15 cellular contexts compared by ENCODE assay signal in the genomic region with DNA sequence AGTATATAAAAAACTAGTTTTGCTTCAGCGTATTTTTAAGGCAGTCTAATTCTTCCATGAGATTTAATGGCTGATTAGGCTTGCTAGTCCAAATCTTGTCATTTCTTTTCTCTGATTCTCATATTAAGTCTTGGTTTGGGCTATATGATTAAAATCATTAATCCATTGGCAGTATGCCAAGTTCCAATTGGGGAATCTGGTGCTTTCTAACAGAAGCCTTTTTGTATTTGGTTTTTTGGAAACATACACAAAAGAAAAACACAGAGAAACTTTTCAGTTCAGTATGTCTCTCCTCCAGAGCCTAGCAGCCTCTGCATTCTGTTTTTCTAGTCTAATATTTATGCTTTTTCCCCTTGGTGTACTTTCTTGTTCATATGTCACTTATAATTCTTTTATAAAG. TPM values are rescaled to one million over a fixed set of nuclear protein-coding genes. Genes with fewer than 3 reads are reported as not detected.
DNase-seq lines count a peak whose midpoint lies in the region; ATAC-seq, FAIRE-seq and TF ChIP-seq lines count a peak whose summit lies in the region.
"Had no signal": no experiment of that assay in that cellular context is flagged by ENCODE, and none has a peak within 500 bp of the region (broad histone marks: within the 10 kb centered on the region; RNA-seq: fewer than 3 reads in every experiment).

No MANE protein-coding gene starts in this region.

- WGBS in A549 (ENCODE audit: missing lambda C conversion rate), result 97% methylated on average over 1 of the region's 1 CpG

- TF ChIP-seq POLR2A in A549 (IDR thresholded peaks at IDR 0.05; ENCODE audit: low read length), result no peak

- intact Hi-C loops in CD8-positive, alpha-beta T cell (cut with DNase I, micrococcal nuclease), result no loop called here
- intact Hi-C loops in activated B cell treated with CpG ODN at 0.5 μM for 24 hours (cut with micrococcal nuclease), result loop anchor here (1.0 to 5.0 kb wide), 3 partner anchors 7 to 39 kb away; a partner anchor contains a TSS
- intact Hi-C loops in left cardiac atrium (cut with DNase I), result no loop called here

- no peaks in the 10 kb centered on the region for H3K36me3 ChIP-seq in CD8-positive, alpha-beta T cell (ENCODE audit: insufficient read depth, low read length)

- no peak for TF ChIP-seq EP300 in A549 (IDR thresholded peaks at IDR 0.05)

- H3K27ac ChIP-seq in A549, result no peak overlapping the region
- no peak overlapping the region for H3K27ac ChIP-seq in CD8-positive, alpha-beta T cell (ENCODE audit: low read depth, low read length)
- H3K27ac ChIP-seq: VCaP had no signal

- ATAC-seq in A549, result no peak
- ATAC-seq in CD8-positive, alpha-beta T cell, result no peak
- ATAC-seq in activated B cell treated with CpG ODN at 0.5 μM for 24 hours (ENCODE audit: low read depth), result no peak
- ATAC-seq in memory B cell (ENCODE audit: low read depth), result no peak
- no peak for ATAC-seq in GM21360 (IDR thresholded peaks at IDR 0.05; ENCODE audit: unreplicated experiment)
- ATAC-seq in GM19397 (IDR thresholded peaks at IDR 0.05; ENCODE audit: unreplicated experiment), result no peak
- no peak for ATAC-seq in left cardiac atrium

- DNase-seq in A549 (ENCODE audit: low read depth in 1 of 2, low spot score in 1 of 2) (no peak), activated B cell treated with CpG ODN at 0.5 μM for 24 hours (no peak), memory B cell (ENCODE audit: low spot score in 2 of 2) (no peak), NCI-H748 treated with DMSO at 0.1 percent for 48 hours (lab: John Stamatoyannopoulos, UW) (no peak), left cardiac atrium (no peak)
- no peak for DNase-seq in CD8-positive, alpha-beta T cell
- DNase-seq: activated T-cell treated with anti-CD3 and anti-CD28 coated beads, Interleukin-2, amount 50 U/mL, for 48 hours; erythroblast; NCI-H187 had no signal

- H3K4me3 ChIP-seq in A549, result no peak overlapping the region
- no peak overlapping the region for H3K4me3 ChIP-seq in CD8-positive, alpha-beta T cell (ENCODE audit: low read depth, low read length)

- H3K36me3 Mint-ChIP-seq in CD8-positive, alpha-beta T cell, result no peaks in the 10 kb centered on the region
- H3K36me3 Mint-ChIP-seq in activated B cell treated with CpG ODN at 0.5 μM for 24 hours (ENCODE audit: low read depth), result peaks cover 66% of the 10 kb centered on the region
- peaks cover 23% of the 10 kb centered on the region for H3K36me3 Mint-ChIP-seq in memory B cell

- H3K9me3 Mint-ChIP-seq in CD8-positive, alpha-beta T cell, result no peaks in the 10 kb centered on the region
- H3K9me3 Mint-ChIP-seq in activated B cell treated with CpG ODN at 0.5 μM for 24 hours, result no peaks in the 10 kb centered on the region
- no peaks in the 10 kb centered on the region for H3K9me3 Mint-ChIP-seq in memory B cell

- no peak for TF ChIP-seq RAD21 in A549 (conservative IDR thresholded peaks at IDR 0.05 in 1 of 2, IDR thresholded peaks at IDR 0.05 in 1 of 2)

- POLR2A ChIA-PET in A549 (lab: Yijun Ruan, JAX) (no interaction called here), activated B cell treated with CpG ODN at 0.5 μM for 24 hours (lab: Charles Lee) (interaction anchor here (0.9 kb wide), 2 partner anchors 15 to 88 kb away, joined by 3 to 5 read pairs; no protein-coding TSS in a partner anchor)
- POLR2A ChIA-PET in CD8-positive, alpha-beta T cell (lab: Charles Lee), result no interaction called here

- H3K27me3 ChIP-seq in CD8-positive, alpha-beta T cell (ENCODE audit: insufficient read depth, low read length), result no peaks in the 10 kb centered on the region

- H3K4me1 Mint-ChIP-seq in CD8-positive, alpha-beta T cell (ENCODE audit: low read depth), result peaks cover 22% of the 10 kb centered on the region
- peaks cover 69% of the 10 kb centered on the region for H3K4me1 Mint-ChIP-seq in activated B cell treated with CpG ODN at 0.5 μM for 24 hours
- H3K4me1 Mint-ChIP-seq in memory B cell, result peaks cover 48% of the 10 kb centered on the region

- H3K4me1 ChIP-seq in A549, result peaks cover 26% of the 10 kb centered on the region
- H3K4me1 ChIP-seq in CD8-positive, alpha-beta T cell (ENCODE audit: insufficient read depth, low read length), result peaks cover 21% of the 10 kb centered on the region

- H3K4me3 Mint-ChIP-seq in CD8-positive, alpha-beta T cell, result peak overlapping the region; percentile 40
- H3K4me3 Mint-ChIP-seq in activated B cell treated with CpG ODN at 0.5 μM for 24 hours, result peak overlapping the region; percentile 35
- peak overlapping the region; percentile 76 for H3K4me3 Mint-ChIP-seq in memory B cell

- H3K27me3 Mint-ChIP-seq in CD8-positive, alpha-beta T cell (ENCODE audit: low read depth), result no peaks in the 10 kb centered on the region
- H3K27me3 Mint-ChIP-seq in activated B cell treated with CpG ODN at 0.5 μM for 24 hours (no peaks in the 10 kb centered on the region), memory B cell (no peaks in the 10 kb centered on the region)

- H3K4me2 ChIP-seq in A549, result 0 out of 3 replicates have a peak overlapping the region, but pooled peaks have one; percentile 16

- H3K9me3 ChIP-seq in A549, result no peaks in the 10 kb centered on the region
- H3K9me3 ChIP-seq in CD8-positive, alpha-beta T cell (ENCODE audit: low read length), result no peaks in the 10 kb centered on the region

- CTCF ChIA-PET in A549 (lab: Yijun Ruan, JAX), result interaction anchor here (0.6 to 1.4 kb wide), 2 partner anchors 24 to 98 kb away, joined by 3 read pairs; no protein-coding TSS in a partner anchor
- CTCF ChIA-PET in CD8-positive, alpha-beta T cell (lab: Charles Lee), result no interaction called here
- CTCF ChIA-PET in activated B cell treated with CpG ODN at 0.5 μM for 24 hours (lab: Charles Lee), result no interaction called here

- FAIRE-seq in A549 (lab: Jason Lieb, UNC), result no peak
- FAIRE-seq: bronchial epithelial cell, H1, RCC 7860 had no signal

- no peak for TF ChIP-seq CTCF in A549 (IDR thresholded peaks at IDR 0.05)
- TF ChIP-seq CTCF in CD8-positive, alpha-beta T cell (IDR thresholded peaks at IDR 0.05), result no peak
- TF ChIP-seq CTCF in activated B cell treated with CpG ODN at 0.5 μM for 24 hours (IDR thresholded peaks at IDR 0.05), result no peak

- peak overlapping the region; percentile 76 for H3K27ac Mint-ChIP-seq in CD8-positive, alpha-beta T cell
- H3K27ac Mint-ChIP-seq in activated B cell treated with CpG ODN at 0.5 μM for 24 hours (peak overlapping the region; percentile 85), memory B cell (peak overlapping the region; percentile 93)

TF ChIP-seq in A549, 52 proteins besides CTCF, POLR2A, EP300 and RAD21:
- no peak for TF ChIP-seq EHMT2 (IDR thresholded peaks at IDR 0.05; ENCODE audit: low read depth)
- TF ChIP-seq, protein P1, sequence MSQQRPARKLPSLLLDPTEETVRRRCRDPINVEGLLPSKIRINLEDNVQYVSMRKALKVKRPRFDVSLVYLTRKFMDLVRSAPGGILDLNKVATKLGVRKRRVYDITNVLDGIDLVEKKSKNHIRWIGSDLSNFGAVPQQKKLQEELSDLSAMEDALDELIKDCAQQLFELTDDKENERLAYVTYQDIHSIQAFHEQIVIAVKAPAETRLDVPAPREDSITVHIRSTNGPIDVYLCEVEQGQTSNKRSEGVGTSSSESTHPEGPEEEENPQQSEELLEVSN (IDR thresholded peaks at IDR 0.05; ENCODE audit: borderline replicate concordance, low read depth), result no peak
- TF ChIP-seq, protein P2, sequence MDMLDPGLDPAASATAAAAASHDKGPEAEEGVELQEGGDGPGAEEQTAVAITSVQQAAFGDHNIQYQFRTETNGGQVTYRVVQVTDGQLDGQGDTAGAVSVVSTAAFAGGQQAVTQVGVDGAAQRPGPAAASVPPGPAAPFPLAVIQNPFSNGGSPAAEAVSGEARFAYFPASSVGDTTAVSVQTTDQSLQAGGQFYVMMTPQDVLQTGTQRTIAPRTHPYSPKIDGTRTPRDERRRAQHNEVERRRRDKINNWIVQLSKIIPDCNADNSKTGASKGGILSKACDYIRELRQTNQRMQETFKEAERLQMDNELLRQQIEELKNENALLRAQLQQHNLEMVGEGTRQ (IDR thresholded peaks at IDR 0.05), result no peak
- no peak for TF ChIP-seq ZC3H11A (IDR thresholded peaks at IDR 0.05)
- TF ChIP-seq JUNB (IDR thresholded peaks at IDR 0.05), result no peak
- TF ChIP-seq FOSL2 (IDR thresholded peaks at IDR 0.05), result no peak
- TF ChIP-seq FOSL2 (CRISPR knock-in tag; IDR thresholded peaks at IDR 0.05), result no peak
- no peak for TF ChIP-seq MYC (IDR thresholded peaks at IDR 0.05; ENCODE audit: borderline replicate concordance, low read length)
- TF ChIP-seq HOXA7 (CRISPR knock-in tag; IDR thresholded peaks at IDR 0.05), result no peak
- no peak for TF ChIP-seq POLR2AphosphoS2 (conservative IDR thresholded peaks at IDR 0.05; ENCODE audit: low read length)
- no peak for TF ChIP-seq HEYL (CRISPR knock-in tag; IDR thresholded peaks at IDR 0.05)
- TF ChIP-seq, protein P3, sequence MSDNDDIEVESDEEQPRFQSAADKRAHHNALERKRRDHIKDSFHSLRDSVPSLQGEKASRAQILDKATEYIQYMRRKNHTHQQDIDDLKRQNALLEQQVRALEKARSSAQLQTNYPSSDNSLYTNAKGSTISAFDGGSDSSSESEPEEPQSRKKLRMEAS (IDR thresholded peaks at IDR 0.05), result no peak
- no peak for TF ChIP-seq HOXB5 (CRISPR knock-in tag; IDR thresholded peaks at IDR 0.05)

RNA-seq across cellular contexts. Expression of a gene that starts 37.9 kb away (rescaled TPM):
- polyA plus RNA-seq in A549 (2011; rRNA removed), result 21.8 and 24.5 TPM in 2 replicates
- polyA plus RNA-seq in A549 (2012; cell fraction: cytosol; rRNA removed), result 10.1 and 10.5 TPM in 2 replicates
- polyA plus RNA-seq in A549 (2012; cell fraction: nucleus; rRNA removed), result 4.0 and 7.3 TPM in 2 replicates
- 23.6 to 25.5 TPM (median 25.2 TPM) in 3 replicates for polyA plus RNA-seq in A549 (2017; fragmentation: RNase III; extraction: RNeasy Plus Mini Kit Qiagen cat#74134 plus additional on column Dnase treatment)
- polyA minus RNA-seq in A549 (2011; rRNA and poly(A)+ RNA removed), result 9.5 and 11.4 TPM in 2 replicates
- total RNA-seq in CD8-positive, alpha-beta T cell, result 1 to 10 TPM; 4.2 to 4.6 TPM
- 277 and 288 TPM in 2 replicates for total RNA-seq in activated B cell treated with CpG ODN at 0.5 μM for 24 hours
- 10 to 100 TPM; 27.4 to 37.7 TPM for total RNA-seq in left cardiac atrium

Comparison
In these comparisons a context has a peak if more than half of its experiments do, and no peak if none do; other contexts are left out.
1. RNA of a gene that starts 37.9 kb away (total RNA-seq): 277 to 288 TPM in activated B cell treated with CpG ODN at 0.5 μM for 24 hours and 27.4 to 37.7 TPM in left cardiac atrium; 4.2 to 4.6 TPM in CD8-positive, alpha-beta T cell; every median in the first group is over 4 times any median in the second.
2. Peak in every context shown above with its lines, with median percentiles within 50 percentile points of each other: H3K27ac Mint-ChIP-seq and H3K4me3 Mint-ChIP-seq.